Comparison of ENCODE assay signal across 1 cellular context in genomic region chr16:9682320-9682719, GRCh38.
TF ChIP-seq lines count a peak whose summit lies in the region.

No MANE protein-coding gene starts in this region.

TF ChIP-seq in GM23338, 12 proteins besides CTCF, POLR2A, EP300 and RAD21 (continued from another document):
- TF ChIP-seq ETS1 (IDR thresholded peaks at IDR 0.05) (no peak), NANOG (IDR thresholded peaks at IDR 0.05; ENCODE audit: borderline replicate concordance) (no peak), ZNF331 (CRISPR knock-in tag; IDR thresholded peaks at IDR 0.05; ENCODE audit: low read depth) (no peak), JUNB (IDR thresholded peaks at IDR 0.05; ENCODE audit: unreplicated experiment) (no peak)
- TF ChIP-seq, protein P1, sequence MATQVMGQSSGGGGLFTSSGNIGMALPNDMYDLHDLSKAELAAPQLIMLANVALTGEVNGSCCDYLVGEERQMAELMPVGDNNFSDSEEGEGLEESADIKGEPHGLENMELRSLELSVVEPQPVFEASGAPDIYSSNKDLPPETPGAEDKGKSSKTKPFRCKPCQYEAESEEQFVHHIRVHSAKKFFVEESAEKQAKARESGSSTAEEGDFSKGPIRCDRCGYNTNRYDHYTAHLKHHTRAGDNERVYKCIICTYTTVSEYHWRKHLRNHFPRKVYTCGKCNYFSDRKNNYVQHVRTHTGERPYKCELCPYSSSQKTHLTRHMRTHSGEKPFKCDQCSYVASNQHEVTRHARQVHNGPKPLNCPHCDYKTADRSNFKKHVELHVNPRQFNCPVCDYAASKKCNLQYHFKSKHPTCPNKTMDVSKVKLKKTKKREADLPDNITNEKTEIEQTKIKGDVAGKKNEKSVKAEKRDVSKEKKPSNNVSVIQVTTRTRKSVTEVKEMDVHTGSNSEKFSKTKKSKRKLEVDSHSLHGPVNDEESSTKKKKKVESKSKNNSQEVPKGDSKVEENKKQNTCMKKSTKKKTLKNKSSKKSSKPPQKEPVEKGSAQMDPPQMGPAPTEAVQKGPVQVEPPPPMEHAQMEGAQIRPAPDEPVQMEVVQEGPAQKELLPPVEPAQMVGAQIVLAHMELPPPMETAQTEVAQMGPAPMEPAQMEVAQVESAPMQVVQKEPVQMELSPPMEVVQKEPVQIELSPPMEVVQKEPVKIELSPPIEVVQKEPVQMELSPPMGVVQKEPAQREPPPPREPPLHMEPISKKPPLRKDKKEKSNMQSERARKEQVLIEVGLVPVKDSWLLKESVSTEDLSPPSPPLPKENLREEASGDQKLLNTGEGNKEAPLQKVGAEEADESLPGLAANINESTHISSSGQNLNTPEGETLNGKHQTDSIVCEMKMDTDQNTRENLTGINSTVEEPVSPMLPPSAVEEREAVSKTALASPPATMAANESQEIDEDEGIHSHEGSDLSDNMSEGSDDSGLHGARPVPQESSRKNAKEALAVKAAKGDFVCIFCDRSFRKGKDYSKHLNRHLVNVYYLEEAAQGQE (IDR thresholded peaks at IDR 0.05; ENCODE audit: unreplicated experiment), result no peak
- TF ChIP-seq, protein P2, sequence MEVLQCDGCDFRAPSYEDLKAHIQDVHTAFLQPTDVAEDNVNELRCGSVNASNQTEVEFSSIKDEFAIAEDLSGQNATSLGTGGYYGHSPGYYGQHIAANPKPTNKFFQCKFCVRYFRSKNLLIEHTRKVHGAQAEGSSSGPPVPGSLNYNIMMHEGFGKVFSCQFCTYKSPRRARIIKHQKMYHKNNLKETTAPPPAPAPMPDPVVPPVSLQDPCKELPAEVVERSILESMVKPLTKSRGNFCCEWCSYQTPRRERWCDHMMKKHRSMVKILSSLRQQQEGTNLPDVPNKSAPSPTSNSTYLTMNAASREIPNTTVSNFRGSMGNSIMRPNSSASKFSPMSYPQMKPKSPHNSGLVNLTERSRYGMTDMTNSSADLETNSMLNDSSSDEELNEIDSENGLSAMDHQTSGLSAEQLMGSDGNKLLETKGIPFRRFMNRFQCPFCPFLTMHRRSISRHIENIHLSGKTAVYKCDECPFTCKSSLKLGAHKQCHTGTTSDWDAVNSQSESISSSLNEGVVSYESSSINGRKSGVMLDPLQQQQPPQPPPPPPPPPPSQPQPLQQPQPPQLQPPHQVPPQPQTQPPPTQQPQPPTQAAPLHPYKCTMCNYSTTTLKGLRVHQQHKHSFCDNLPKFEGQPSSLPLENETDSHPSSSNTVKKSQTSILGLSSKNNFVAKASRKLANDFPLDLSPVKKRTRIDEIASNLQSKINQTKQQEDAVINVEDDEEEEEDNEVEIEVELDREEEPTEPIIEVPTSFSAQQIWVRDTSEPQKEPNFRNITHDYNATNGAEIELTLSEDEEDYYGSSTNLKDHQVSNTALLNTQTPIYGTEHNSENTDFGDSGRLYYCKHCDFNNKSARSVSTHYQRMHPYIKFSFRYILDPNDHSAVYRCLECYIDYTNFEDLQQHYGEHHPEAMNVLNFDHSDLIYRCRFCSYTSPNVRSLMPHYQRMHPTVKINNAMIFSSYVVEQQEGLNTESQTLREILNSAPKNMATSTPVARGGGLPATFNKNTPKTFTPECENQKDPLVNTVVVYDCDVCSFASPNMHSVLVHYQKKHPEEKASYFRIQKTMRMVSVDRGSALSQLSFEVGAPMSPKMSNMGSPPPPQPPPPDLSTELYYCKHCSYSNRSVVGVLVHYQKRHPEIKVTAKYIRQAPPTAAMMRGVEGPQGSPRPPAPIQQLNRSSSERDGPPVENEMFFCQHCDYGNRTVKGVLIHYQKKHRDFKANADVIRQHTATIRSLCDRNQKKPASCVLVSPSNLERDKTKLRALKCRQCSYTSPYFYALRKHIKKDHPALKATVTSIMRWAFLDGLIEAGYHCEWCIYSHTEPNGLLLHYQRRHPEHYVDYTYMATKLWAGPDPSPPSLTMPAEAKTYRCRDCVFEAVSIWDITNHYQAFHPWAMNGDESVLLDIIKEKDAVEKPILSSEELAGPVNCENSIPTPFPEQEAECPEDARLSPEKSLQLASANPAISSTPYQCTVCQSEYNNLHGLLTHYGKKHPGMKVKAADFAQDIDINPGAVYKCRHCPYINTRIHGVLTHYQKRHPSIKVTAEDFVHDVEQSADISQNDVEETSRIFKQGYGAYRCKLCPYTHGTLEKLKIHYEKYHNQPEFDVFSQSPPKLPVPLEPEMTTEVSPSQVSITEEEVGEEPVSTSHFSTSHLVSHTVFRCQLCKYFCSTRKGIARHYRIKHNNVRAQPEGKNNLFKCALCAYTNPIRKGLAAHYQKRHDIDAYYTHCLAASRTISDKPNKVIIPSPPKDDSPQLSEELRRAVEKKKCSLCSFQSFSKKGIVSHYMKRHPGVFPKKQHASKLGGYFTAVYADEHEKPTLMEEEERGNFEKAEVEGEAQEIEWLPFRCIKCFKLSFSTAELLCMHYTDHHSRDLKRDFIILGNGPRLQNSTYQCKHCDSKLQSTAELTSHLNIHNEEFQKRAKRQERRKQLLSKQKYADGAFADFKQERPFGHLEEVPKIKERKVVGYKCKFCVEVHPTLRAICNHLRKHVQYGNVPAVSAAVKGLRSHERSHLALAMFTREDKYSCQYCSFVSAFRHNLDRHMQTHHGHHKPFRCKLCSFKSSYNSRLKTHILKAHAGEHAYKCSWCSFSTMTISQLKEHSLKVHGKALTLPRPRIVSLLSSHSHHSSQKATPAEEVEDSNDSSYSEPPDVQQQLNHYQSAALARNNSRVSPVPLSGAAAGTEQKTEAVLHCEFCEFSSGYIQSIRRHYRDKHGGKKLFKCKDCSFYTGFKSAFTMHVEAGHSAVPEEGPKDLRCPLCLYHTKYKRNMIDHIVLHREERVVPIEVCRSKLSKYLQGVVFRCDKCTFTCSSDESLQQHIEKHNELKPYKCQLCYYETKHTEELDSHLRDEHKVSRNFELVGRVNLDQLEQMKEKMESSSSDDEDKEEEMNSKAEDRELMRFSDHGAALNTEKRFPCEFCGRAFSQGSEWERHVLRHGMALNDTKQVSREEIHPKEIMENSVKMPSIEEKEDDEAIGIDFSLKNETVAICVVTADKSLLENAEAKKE (CRISPR knock-in tag; IDR thresholded peaks at IDR 0.05), result no peak
TF ChIP-seq in GM23338: peak in this region for 0.
